In genomic region chr17:79036609-79037008, GRCh38 we compare ENCODE assay signal across 10 cellular contexts. TPM values are rescaled to one million over a fixed set of nuclear protein-coding genes. Genes with fewer than 3 reads are reported as not detected.
DNase-seq lines count a peak whose midpoint lies in the region; ATAC-seq and TF ChIP-seq lines count a peak whose summit lies in the region.
"Had no signal": no experiment of that assay in that cellular context is flagged by ENCODE, and none has a peak within 500 bp of the region (broad histone marks: within the 10 kb centered on the region; RNA-seq: fewer than 3 reads in every experiment).

No MANE protein-coding gene starts in this region.

- peaks cover 4% of the 10 kb centered on the region for H3K4me1 ChIP-seq in mucosa of descending colon (ENCODE audit: low read depth)

- no peaks in the 10 kb centered on the region for H3K36me3 Mint-ChIP-seq in activated CD4-positive, alpha-beta T cell treated with anti-CD3 and anti-CD28 coated beads, Interleukin-2, amount 10 ng/mL, durations not matched to agents 24 days and 14 days (ENCODE audit: low read depth)

- intact Hi-C loops in mucosa of descending colon (cut with DNase I, micrococcal nuclease), result no loop called here
- intact Hi-C loops in activated CD4-positive, alpha-beta T cell treated with anti-CD3 and anti-CD28 coated beads, Interleukin-2, amount 10 ng/mL, durations not matched to agents 24 days and 14 days (cut with micrococcal nuclease), result no loop called here

- ATAC-seq in mucosa of descending colon (peak; percentile 77), HG02884 (IDR thresholded peaks at IDR 0.05; ENCODE audit: unreplicated experiment) (no peak)
- ATAC-seq: naive thymus-derived CD8-positive, alpha-beta T cell had no signal

- H3K4me1 Mint-ChIP-seq in activated CD4-positive, alpha-beta T cell treated with anti-CD3 and anti-CD28 coated beads, Interleukin-2, amount 10 ng/mL, durations not matched to agents 24 days and 14 days, result no peaks in the 10 kb centered on the region

- no peak overlapping the region for H3K4me3 Mint-ChIP-seq in activated CD4-positive, alpha-beta T cell treated with anti-CD3 and anti-CD28 coated beads, Interleukin-2, amount 10 ng/mL, durations not matched to agents 24 days and 14 days
- H3K4me3 Mint-ChIP-seq: dendritic cell treated with granulocyte-macrophage colony-stimulating factor and Interleukin-4, amounts not matched to agents 40 ng/mL and 50 ng/mL, for 4 days; naive thymus-derived CD8-positive, alpha-beta T cell had no signal

- DNase-seq in AG09309 (ENCODE audit: low read depth) (peak; percentile 94), NCI-H2227 (lab: John Stamatoyannopoulos, UW; ENCODE audit: unreplicated experiment) (peak; percentile 65), dedifferentiated amniotic fluid mesenchymal stem cell (ENCODE audit: extremely low spot score) (peak; percentile 90), mucosa of descending colon (no peak), GF-D8 (lab: John Stamatoyannopoulos, UW) (no peak)
- no peak for DNase-seq in activated naive CD4-positive, alpha-beta T cell treated with anti-CD3 and anti-CD28 coated beads, Interleukin-2, amount 50 U/mL, for 16 hours
- no peak for DNase-seq in activated CD4-positive, alpha-beta T cell treated with anti-CD3 and anti-CD28 coated beads, Interleukin-2, amount 10 ng/mL, durations not matched to agents 24 days and 14 days

- H3K27me3 Mint-ChIP-seq in activated CD4-positive, alpha-beta T cell treated with anti-CD3 and anti-CD28 coated beads, Interleukin-2, amount 10 ng/mL, durations not matched to agents 24 days and 14 days, result peaks cover 5% of the 10 kb centered on the region

- H3K27ac Mint-ChIP-seq in activated CD4-positive, alpha-beta T cell treated with anti-CD3 and anti-CD28 coated beads, Interleukin-2, amount 10 ng/mL, durations not matched to agents 24 days and 14 days, result no peak overlapping the region
- H3K27ac Mint-ChIP-seq: dendritic cell treated with granulocyte-macrophage colony-stimulating factor and Interleukin-4, amounts not matched to agents 40 ng/mL and 50 ng/mL, for 4 days; naive thymus-derived CD8-positive, alpha-beta T cell had no signal

- TF ChIP-seq CTCF in AG09309 (IDR thresholded peaks at IDR 0.05; ENCODE audit: control insufficient read depth, insufficient read depth, low read depth, low read length, missing control alignments) (no peak), mucosa of descending colon (IDR thresholded peaks at IDR 0.05) (no peak)

- H3K9me3 ChIP-seq in mucosa of descending colon, result no peaks in the 10 kb centered on the region

- no peaks in the 10 kb centered on the region for H3K9me3 Mint-ChIP-seq in activated CD4-positive, alpha-beta T cell treated with anti-CD3 and anti-CD28 coated beads, Interleukin-2, amount 10 ng/mL, durations not matched to agents 24 days and 14 days
- H3K9me3 Mint-ChIP-seq: dendritic cell treated with granulocyte-macrophage colony-stimulating factor and Interleukin-4, amounts not matched to agents 40 ng/mL and 50 ng/mL, for 4 days; naive thymus-derived CD8-positive, alpha-beta T cell had no signal

- H3K4me3 ChIP-seq in AG09309 (ENCODE audit: control insufficient read depth, low read depth, low read length) (no peak overlapping the region), mucosa of descending colon (no peak overlapping the region)

- H3K36me3 ChIP-seq in mucosa of descending colon (ENCODE audit: low read depth), result no peaks in the 10 kb centered on the region

RNA-seq across cellular contexts. Expression of gene C1QTNF1, which starts 12.6 kb away (rescaled TPM):
- 10 to 100 TPM; 16.9 to 33.3 (median 22.1) TPM for total RNA-seq in mucosa of descending colon
- total RNA-seq in activated CD4-positive, alpha-beta T cell treated with anti-CD3 and anti-CD28 coated beads, Interleukin-2, amount 10 ng/mL, durations not matched to agents 24 days and 14 days, result not detected in 2 replicates
- total RNA-seq: naive thymus-derived CD8-positive, alpha-beta T cell had no signal

RNA-seq across cellular contexts. Expression of gene CANT1, which starts 27.0 kb away (rescaled TPM):
- total RNA-seq in mucosa of descending colon, result 100 to 1,000 TPM; 159 to 376 (median 242) TPM
- total RNA-seq in activated CD4-positive, alpha-beta T cell treated with anti-CD3 and anti-CD28 coated beads, Interleukin-2, amount 10 ng/mL, durations not matched to agents 24 days and 14 days, result 62.4 and 70.5 TPM in 2 replicates

RNA-seq across cellular contexts. Expression of gene ENGASE, which starts 38.0 kb away (rescaled TPM):
- total RNA-seq in mucosa of descending colon, result 100 to 1,000 TPM in 1 of 3 donors, 10 to 100 TPM in 2; 89.6 to 160 (median 97.4) TPM
- 49.5 and 52.4 TPM in 2 replicates for total RNA-seq in activated CD4-positive, alpha-beta T cell treated with anti-CD3 and anti-CD28 coated beads, Interleukin-2, amount 10 ng/mL, durations not matched to agents 24 days and 14 days

RNA-seq across cellular contexts. Expression of gene LGALS3BP, which starts 56.9 kb away (rescaled TPM):
- total RNA-seq in mucosa of descending colon, result 100 to 1,000 TPM; 329 to 838 (median 752) TPM
- total RNA-seq in activated CD4-positive, alpha-beta T cell treated with anti-CD3 and anti-CD28 coated beads, Interleukin-2, amount 10 ng/mL, durations not matched to agents 24 days and 14 days, result 73.3 and 74.2 TPM in 2 replicates

Comparison
In these comparisons a context has a peak if more than half of its experiments do, and no peak if none do; other contexts are left out.
1. DNase-seq: peak in AG09309 (single experiment), NCI-H2227 (single experiment) and dedifferentiated amniotic fluid mesenchymal stem cell (single experiment); none in mucosa of descending colon (0 of 3), activated naive CD4-positive, alpha-beta T cell treated with anti-CD3 and anti-CD28 coated beads, Interleukin-2, amount 50 U/mL, for 16 hours (single experiment), activated CD4-positive, alpha-beta T cell treated with anti-CD3 and anti-CD28 coated beads, Interleukin-2, amount 10 ng/mL, durations not matched to agents 24 days and 14 days (single experiment) and GF-D8 (single experiment).
2. RNA of gene C1QTNF1, which starts 12.6 kb away (total RNA-seq): 16.9 to 33.3 TPM in mucosa of descending colon; not detected in activated CD4-positive, alpha-beta T cell treated with anti-CD3 and anti-CD28 coated beads, Interleukin-2, amount 10 ng/mL, durations not matched to agents 24 days and 14 days; every median in the first group is over 10 times any median in the second.